Comparison of ENCODE assay signal across 8 cellular contexts in genomic region chr6:133983099-133983939, GRCh38. TPM values are rescaled to one million over a fixed set of nuclear protein-coding genes. Genes with fewer than 3 reads are reported as not detected.
A peak's percentile ranks its signal among the peaks of the same experiment; 100 is the strongest.
DNase-seq lines count a peak whose midpoint lies in the region; ATAC-seq, FAIRE-seq and TF ChIP-seq lines count a peak whose summit lies in the region.

No MANE protein-coding gene starts in this region.

- no peak overlapping the region for H4K12ac ChIP-seq in trophoblast cell (ENCODE audit: low read depth, low read length)

- H3K27ac ChIP-seq in HepG2 (ENCODE audit: extremely low read length, insufficient read depth, low read length) (no peak overlapping the region), trophoblast cell (ENCODE audit: low read depth, low read length) (no peak overlapping the region)

- no peak overlapping the region for H4K8ac ChIP-seq in trophoblast cell (ENCODE audit: low read depth, low read length)

- H3K4ac ChIP-seq in trophoblast cell (ENCODE audit: low read depth, low read length) = no peak overlapping the region

- DNase-seq in AML-193 (lab: John Stamatoyannopoulos, UW) = peak; percentile 91 to 94
- DNase-seq in MV-4-11 (lab: John Stamatoyannopoulos, UW) = peak; percentile 88
- peak; percentile 67 for DNase-seq in activated CD8-positive, alpha-beta memory T cell treated with anti-CD3 and anti-CD28 coated beads, Interleukin-2, amount 50 U/mL, for 48 hours
- peak; percentile 28 for DNase-seq in HepG2 (ENCODE audit: low spot score)
- DNase-seq in HuH-7 (ENCODE audit: low spot score) = no peak
- no peak for DNase-seq in ACHN
- DNase-seq in trophoblast cell = no peak

- no peak for ATAC-seq in HepG2
- no peak for ATAC-seq in HG02642 (IDR thresholded peaks at IDR 0.05; ENCODE audit: poor library complexity, unreplicated experiment)

- no peaks in the 10 kb centered on the region for H3K27me3 ChIP-seq in HepG2 (ENCODE audit: control insufficient read depth in 1 of 2, insufficient read depth in 2 of 2, low read length in 2 of 2)
- no peaks in the 10 kb centered on the region for H3K27me3 ChIP-seq in trophoblast cell (ENCODE audit: insufficient read depth, low read length)

- no peak for FAIRE-seq in HepG2 (lab: Jason Lieb, UNC)

- in situ Hi-C loops in HepG2 (cut with HindIII; ENCODE audit: extremely low pct_ligation_motif_present, low pct_unique_long_range_greater_than_20kb) (no loop called here), ACHN (cut with HindIII; ENCODE audit: low pct_ligation_motif_present, low pct_unique_long_range_greater_than_20kb, low sequenced_read_pairs) (no loop called here)

- H3K9me3 ChIP-seq in HepG2 (ENCODE audit: low read length) (no peaks in the 10 kb centered on the region), trophoblast cell (ENCODE audit: insufficient read depth, low read depth, low read length) (no peaks in the 10 kb centered on the region)

- H2AFZ ChIP-seq in HepG2 (ENCODE audit: low read length) = no peak overlapping the region
- H2AFZ ChIP-seq in trophoblast cell (ENCODE audit: insufficient read depth, low read length, poor library complexity) = no peak overlapping the region

- 85% methylated on average over 9 of the region's 9 CpGs for WGBS in HepG2 (ENCODE audit: low lambda C conversion rate)
- 100% methylated on average over 2 of the region's 9 CpGs for WGBS in trophoblast cell (ENCODE audit: extremely low coverage, insufficient coverage, insufficient read length)

- no peak overlapping the region for H4K91ac ChIP-seq in trophoblast cell (ENCODE audit: low read depth, low read length)

- H2BK120ac ChIP-seq in trophoblast cell (ENCODE audit: insufficient read depth, low read length, poor library complexity) = no peak overlapping the region

- intact Hi-C loops in HepG2 (cut with micrococcal nuclease; ENCODE audit: unreplicated experiment) = no loop called here

- H2AK5ac ChIP-seq in trophoblast cell (ENCODE audit: low read length) = no peak overlapping the region

- no peak for TF ChIP-seq POLR2A in HepG2 (IDR thresholded peaks at IDR 0.05; ENCODE audit: insufficient read depth in 1 of 2, low read depth in 2 of 2, low read length in 2 of 2)

- no peak overlapping the region for H2BK12ac ChIP-seq in trophoblast cell (ENCODE audit: low read length)

- CTCF ChIA-PET in HepG2 (lab: Yijun Ruan, JAX; ENCODE audit: low intra/inter-chr PET ratio, low total read pairs) = interaction anchor here (0.9 kb wide), 1 partner anchor 114 kb away, joined by 3 read pairs; no protein-coding TSS in a partner anchor

- H3K36me3 ChIP-seq in HepG2 (replicated peaks in 1 of 2; ENCODE audit: control insufficient read depth in 1 of 2, insufficient read depth in 2 of 2, low read length in 2 of 2) (peaks cover 5 to 15% of the 10 kb centered on the region in 2 experiments; a peak in 4 of 5 replicates), trophoblast cell (ENCODE audit: control insufficient read depth in 1 of 2, insufficient read depth in 2 of 2, low read length in 2 of 2) (peaks cover 3 to 5% of the 10 kb centered on the region in 2 experiments)

- no peak for TF ChIP-seq EP300 in HepG2 (IDR thresholded peaks at IDR 0.05; ENCODE audit: low read depth in 2 of 2, low read length in 2 of 2)
- TF ChIP-seq EP300 in HepG2 (CRISPR knock-in tag; IDR thresholded peaks at IDR 0.05; ENCODE audit: borderline replicate concordance) = no peak

- H3K79me1 ChIP-seq in trophoblast cell (ENCODE audit: low read length) = no peaks in the 10 kb centered on the region

- no peak overlapping the region for H2BK5ac ChIP-seq in trophoblast cell (ENCODE audit: low read depth, low read length, poor library complexity)

- no peak overlapping the region for H3K4me2 ChIP-seq in HepG2 (ENCODE audit: low read depth, low read length)
- no peak overlapping the region for H3K4me2 ChIP-seq in trophoblast cell (ENCODE audit: low read length)

- H3K23ac ChIP-seq in trophoblast cell (ENCODE audit: low read length) = no peak overlapping the region

- no peak overlapping the region for H3K18ac ChIP-seq in trophoblast cell (ENCODE audit: low read length)

- H3K4me3 ChIP-seq in HepG2 (replicated peaks in 1 of 3; ENCODE audit: insufficient read depth in 1 of 3, low read depth in 2 of 3, low read length in 3 of 3) (no peak overlapping the region), trophoblast cell (ENCODE audit: low read depth, low read length) (no peak overlapping the region)

- H3K9ac ChIP-seq in HepG2 (ENCODE audit: insufficient read depth, low read depth, low read length) (no peak overlapping the region), trophoblast cell (ENCODE audit: low read length) (no peak overlapping the region)

- POLR2A ChIA-PET in HepG2 (lab: Yijun Ruan, JAX) = no interaction called here

- H3K4me1 ChIP-seq in HepG2 (ENCODE audit: insufficient read depth, low read length) (peaks cover 7% of the 10 kb centered on the region; the same call in 1 of the 2 replicates), trophoblast cell (ENCODE audit: control insufficient read depth in 1 of 2, insufficient read depth in 2 of 2, low read length in 2 of 2) (peaks cover 0 to 5% of the 10 kb centered on the region in 2 experiments)

- no peak for TF ChIP-seq RAD21 in HepG2 (CRISPR knock-in tag; IDR thresholded peaks at IDR 0.05)

- H4K20me1 ChIP-seq in HepG2 (ENCODE audit: insufficient read depth, low read length) = no peaks in the 10 kb centered on the region

- H3K79me2 ChIP-seq in HepG2 (ENCODE audit: insufficient read depth, low read length) (no peaks in the 10 kb centered on the region), trophoblast cell (ENCODE audit: control insufficient read depth, insufficient read depth, low read length, poor library complexity) (no peaks in the 10 kb centered on the region)

- no peak for TF ChIP-seq CTCF in HepG2 (CRISPR knock-in tag; IDR thresholded peaks at IDR 0.05)

- H3K14ac ChIP-seq in trophoblast cell (ENCODE audit: low read length) = no peak overlapping the region

- BruUV-seq in HepG2 (replicated peaks; lab: Mats Ljungman, UMichigan) = no TSS peak

TF ChIP-seq in HepG2, 621 proteins besides CTCF, POLR2A, EP300 and RAD21:
- peak; percentile 19; the same call in 1 of the 2 replicates for TF ChIP-seq FOSL2 (CRISPR knock-in tag; IDR thresholded peaks at IDR 0.05)
- no peak for TF ChIP-seq HCFC1 (IDR thresholded peaks at IDR 0.05; ENCODE audit: low read depth, low read length)
- TF ChIP-seq ZSCAN30 (CRISPR knock-in tag; IDR thresholded peaks at IDR 0.05) = no peak
- TF ChIP-seq CEBPG (CRISPR knock-in tag; IDR thresholded peaks at IDR 0.05) = peak; percentile 45; the same call in 1 of the 2 replicates
- no peak for TF ChIP-seq MBNL3 (CRISPR knock-in tag; conservative IDR thresholded peaks at IDR 0.05)
- TF ChIP-seq ZMYM2 (CRISPR knock-in tag; IDR thresholded peaks at IDR 0.05) = no peak

RNA-seq across cellular contexts. Expression of gene TBPL1, which starts 30.3 kb away (rescaled TPM):
- 39.3 and 47.7 TPM in 2 replicates for total RNA-seq in HepG2 (2016; rRNA removed; fragmentation: Illumina TruSeq; extraction: Trizol)
- total RNA-seq in HepG2 (2016; cell fraction: cytosol; rRNA removed; fragmentation: Illumina TruSeq; extraction: Trizol; ENCODE audit: low read depth) = 47.1 and 47.5 TPM in 2 replicates
- total RNA-seq in HepG2 (2016; cell fraction: insoluble cytoplasmic fraction; rRNA removed; fragmentation: Illumina TruSeq; extraction: Trizol) = 38.0 and 46.0 TPM in 2 replicates
- 75.7 and 77.8 TPM in 2 replicates for total RNA-seq in HepG2 (2016; cell fraction: membrane; rRNA removed; fragmentation: Illumina TruSeq; extraction: Trizol)
- total RNA-seq in HepG2 (2016; cell fraction: nucleus; rRNA removed; fragmentation: Illumina TruSeq; extraction: Trizol) = 22.3 and 25.5 TPM in 2 replicates
- 20.2 and 25.3 TPM in 2 replicates for polyA plus RNA-seq in HepG2 (2011; rRNA removed)
- 10.7 and 14.1 TPM in 2 replicates for polyA plus RNA-seq in HepG2 (2011; cell fraction: cytosol; rRNA removed)
- polyA plus RNA-seq in HepG2 (2011; cell fraction: nucleus; rRNA removed) = 5.8 and 9.1 TPM in 2 replicates
- 22.0 and 27.1 TPM in 2 replicates for polyA plus RNA-seq in HepG2 (2012)
- polyA plus RNA-seq in HepG2 (2016; cell fraction: cytosol; fragmentation: Illumina TruSeq; extraction: Trizol; ENCODE audit: low read depth) = 37.3 and 45.6 TPM in 2 replicates
- polyA plus RNA-seq in HepG2 (2016; cell fraction: insoluble cytoplasmic fraction; fragmentation: Illumina TruSeq; extraction: Trizol; ENCODE audit: low read depth) = 57.8 and 60.3 TPM in 2 replicates
- polyA plus RNA-seq in HepG2 (2016; cell fraction: membrane; fragmentation: Illumina TruSeq; extraction: Trizol; ENCODE audit: low read depth) = 72.2 and 77.9 TPM in 2 replicates
- 46.2 and 47.2 TPM in 2 replicates for polyA plus RNA-seq in HepG2 (2016; cell fraction: nucleus; fragmentation: Illumina TruSeq; extraction: Trizol; ENCODE audit: insufficient read depth, low read depth)
- polyA minus RNA-seq in HepG2 (2011; rRNA and poly(A)+ RNA removed; ENCODE audit: low replicate concordance) = 4.1 and 10.0 TPM in 2 replicates
- 13.8 and 17.3 TPM in 2 replicates for polyA minus RNA-seq in HepG2 (2011; cell fraction: cytosol; rRNA and poly(A)+ RNA removed)
- polyA minus RNA-seq in HepG2 (2011; cell fraction: nucleus; rRNA and poly(A)+ RNA removed) = 9.4 and 10.9 TPM in 2 replicates
- 132 and 134 TPM in 2 replicates for polyA plus RNA-seq in trophoblast cell (2013)

Comparison
In these comparisons a context has a peak if more than half of its experiments do, and no peak if none do; other contexts are left out.
1. DNase-seq: peak in AML-193 (2 of 2), MV-4-11 (single experiment), activated CD8-positive, alpha-beta memory T cell treated with anti-CD3 and anti-CD28 coated beads, Interleukin-2, amount 50 U/mL, for 48 hours (single experiment) and HepG2 (single experiment); none in HuH-7 (single experiment), ACHN (single experiment) and trophoblast cell (0 of 2).